In the genomic region with DNA sequence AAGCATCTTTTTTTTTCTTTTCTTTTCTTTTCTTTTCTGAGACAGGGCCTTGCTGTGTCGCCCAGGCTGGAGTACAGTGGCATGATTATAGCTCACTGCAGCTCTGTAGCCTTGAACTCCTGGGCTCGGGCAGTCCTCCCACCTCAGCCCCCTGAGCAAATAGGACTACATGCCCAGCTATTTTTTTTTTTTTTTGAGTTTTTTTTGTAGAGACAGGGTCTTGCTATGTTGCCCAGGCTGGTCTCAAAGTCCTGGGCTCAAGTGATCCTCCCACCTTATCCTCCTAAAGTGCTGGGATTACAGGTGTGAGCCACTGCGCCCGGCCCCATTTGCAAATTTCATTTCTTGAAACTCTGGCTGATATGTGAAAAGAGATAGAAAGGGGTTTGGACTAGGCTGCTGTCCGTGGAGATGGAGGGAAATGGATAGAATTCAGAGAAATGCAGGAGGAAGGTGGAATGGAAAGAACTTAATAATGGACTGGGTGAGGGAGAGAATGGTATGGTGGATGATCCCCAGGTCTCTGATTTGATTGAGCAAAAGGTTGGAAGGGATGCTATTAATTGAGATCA, we compare ENCODE assay signal across 14 cellular contexts. TPM values are rescaled to one million over a fixed set of nuclear protein-coding genes. Genes with fewer than 3 reads are reported as not detected.
DNase-seq lines count a peak whose midpoint lies in the region; ATAC-seq and TF ChIP-seq lines count a peak whose summit lies in the region.
"Had no signal": no experiment of that assay in that cellular context is flagged by ENCODE, and none has a peak within 500 bp of the region (broad histone marks: within the 10 kb centered on the region; RNA-seq: fewer than 3 reads in every experiment).

No MANE protein-coding gene starts in this region.

- no peak for ATAC-seq in GM21737 (IDR thresholded peaks at IDR 0.05; ENCODE audit: unreplicated experiment)
- ATAC-seq: Panc1 had no signal

- H3K36me3 ChIP-seq in transverse colon (no peaks in the 10 kb centered on the region), tibial nerve (no peaks in the 10 kb centered on the region)

- no peaks in the 10 kb centered on the region for H3K27me3 ChIP-seq in transverse colon
- no peaks in the 10 kb centered on the region for H3K27me3 ChIP-seq in tibial nerve

- H3K27ac Mint-ChIP-seq in activated naive CD4-positive, alpha-beta T cell treated with anti-CD3 and anti-CD28 coated beads, Interleukin-2, amount 50 U/mL, for 24 hours: peak overlapping the region; percentile 90
- peak overlapping the region; percentile 73 for H3K27ac Mint-ChIP-seq in activated T-helper 1 cell treated with anti-CD3 and anti-CD28 coated beads, Interleukin-12 subunit alpha, Interleukin-12 subunit beta, Interleukin-2, Interleukin-4 antibody, amounts not matched to agents 30 ng/mL and 10 ng/mL and 1 ng/mL, durations not matched to agents 14 hours and 24 hours and 36 hours
- peak overlapping the region; percentile 44 for H3K27ac Mint-ChIP-seq in mesothelial cell of epicardium

- no peak overlapping the region for H3K4me3 ChIP-seq in transverse colon
- no peak overlapping the region for H3K4me3 ChIP-seq in tibial nerve

- in situ Hi-C loops in transverse colon (cut with MboI; ENCODE audit: low pct_ligation_motif_present in 1 of 4, low pct_unique_long_range_greater_than_20kb in 1 of 4, low sequenced_read_pairs in 3 of 4): no loop called here

- no peaks in the 10 kb centered on the region for H3K9me3 ChIP-seq in transverse colon
- no peaks in the 10 kb centered on the region for H3K9me3 ChIP-seq in tibial nerve

- H3K27me3 Mint-ChIP-seq in activated naive CD4-positive, alpha-beta T cell treated with anti-CD3 and anti-CD28 coated beads, Interleukin-2, amount 50 U/mL, for 24 hours: no peaks in the 10 kb centered on the region
- H3K27me3 Mint-ChIP-seq in activated T-helper 1 cell treated with anti-CD3 and anti-CD28 coated beads, Interleukin-12 subunit alpha, Interleukin-12 subunit beta, Interleukin-2, Interleukin-4 antibody, amounts not matched to agents 30 ng/mL and 10 ng/mL and 1 ng/mL, durations not matched to agents 14 hours and 24 hours and 36 hours (ENCODE audit: insufficient read depth): no peaks in the 10 kb centered on the region
- no peaks in the 10 kb centered on the region for H3K27me3 Mint-ChIP-seq in mesothelial cell of epicardium (ENCODE audit: low read depth)

- peak overlapping the region; percentile 28 to 67 (median 32) for H3K27ac ChIP-seq in transverse colon
- peak overlapping the region in 1 of 4 donors; percentile 40 for H3K27ac ChIP-seq in tibial nerve

- no peak for TF ChIP-seq CTCF in mesothelial cell of epicardium (IDR thresholded peaks at IDR 0.05; ENCODE audit: unreplicated experiment)
- TF ChIP-seq CTCF in transverse colon (IDR thresholded peaks at IDR 0.05): no peak
- TF ChIP-seq CTCF in tibial nerve (IDR thresholded peaks at IDR 0.05): no peak

- H3K4me1 ChIP-seq in transverse colon (peaks cover 4 to 52% (median 16%) of the 10 kb centered on the region in 4 donors), tibial nerve (peaks cover 0 to 34% (median 6%) of the 10 kb centered on the region in 4 donors)

- intact Hi-C loops in activated T-helper 1 cell treated with anti-CD3 and anti-CD28 coated beads, Interleukin-12 subunit alpha, Interleukin-12 subunit beta, Interleukin-2, Interleukin-4 antibody, amounts not matched to agents 30 ng/mL and 10 ng/mL and 1 ng/mL, durations not matched to agents 14 hours and 24 hours and 36 hours (cut with micrococcal nuclease): no loop called here
- intact Hi-C loops in transverse colon (cut with DNase I; ENCODE audit: low total_unique reads): no loop called here

- WGBS in transverse colon (ENCODE audit: low coverage in 1 of 2), 2 donors: 71 to 80% methylated on average over 4 to 5 of the region's 5 CpGs
- WGBS in tibial nerve, 2 donors: 82 to 92% methylated on average over 5 of the region's 5 CpGs

- H3K4me3 Mint-ChIP-seq in activated naive CD4-positive, alpha-beta T cell treated with anti-CD3 and anti-CD28 coated beads, Interleukin-2, amount 50 U/mL, for 24 hours: peak overlapping the region; percentile 60
- no peak overlapping the region for H3K4me3 Mint-ChIP-seq in activated T-helper 1 cell treated with anti-CD3 and anti-CD28 coated beads, Interleukin-12 subunit alpha, Interleukin-12 subunit beta, Interleukin-2, Interleukin-4 antibody, amounts not matched to agents 30 ng/mL and 10 ng/mL and 1 ng/mL, durations not matched to agents 14 hours and 24 hours and 36 hours
- H3K4me3 Mint-ChIP-seq in mesothelial cell of epicardium: no peak overlapping the region

- TF ChIP-seq EP300 in transverse colon (IDR thresholded peaks at IDR 0.05; ENCODE audit: low read depth) (no peak), tibial nerve (IDR thresholded peaks at IDR 0.05) (no peak)

- H3K4me1 Mint-ChIP-seq in activated naive CD4-positive, alpha-beta T cell treated with anti-CD3 and anti-CD28 coated beads, Interleukin-2, amount 50 U/mL, for 24 hours: peaks cover 97% of the 10 kb centered on the region
- H3K4me1 Mint-ChIP-seq in activated T-helper 1 cell treated with anti-CD3 and anti-CD28 coated beads, Interleukin-12 subunit alpha, Interleukin-12 subunit beta, Interleukin-2, Interleukin-4 antibody, amounts not matched to agents 30 ng/mL and 10 ng/mL and 1 ng/mL, durations not matched to agents 14 hours and 24 hours and 36 hours (ENCODE audit: low read depth): peaks cover 91% of the 10 kb centered on the region
- peaks cover 60% of the 10 kb centered on the region for H3K4me1 Mint-ChIP-seq in mesothelial cell of epicardium

- H3K36me3 Mint-ChIP-seq in activated naive CD4-positive, alpha-beta T cell treated with anti-CD3 and anti-CD28 coated beads, Interleukin-2, amount 50 U/mL, for 24 hours: peaks cover 59% of the 10 kb centered on the region
- H3K36me3 Mint-ChIP-seq in activated T-helper 1 cell treated with anti-CD3 and anti-CD28 coated beads, Interleukin-12 subunit alpha, Interleukin-12 subunit beta, Interleukin-2, Interleukin-4 antibody, amounts not matched to agents 30 ng/mL and 10 ng/mL and 1 ng/mL, durations not matched to agents 14 hours and 24 hours and 36 hours (ENCODE audit: low read depth): peaks cover 49% of the 10 kb centered on the region
- H3K36me3 Mint-ChIP-seq in mesothelial cell of epicardium: peaks cover 13% of the 10 kb centered on the region

- H3K9me3 Mint-ChIP-seq in activated naive CD4-positive, alpha-beta T cell treated with anti-CD3 and anti-CD28 coated beads, Interleukin-2, amount 50 U/mL, for 24 hours: no peaks in the 10 kb centered on the region
- no peaks in the 10 kb centered on the region for H3K9me3 Mint-ChIP-seq in activated T-helper 1 cell treated with anti-CD3 and anti-CD28 coated beads, Interleukin-12 subunit alpha, Interleukin-12 subunit beta, Interleukin-2, Interleukin-4 antibody, amounts not matched to agents 30 ng/mL and 10 ng/mL and 1 ng/mL, durations not matched to agents 14 hours and 24 hours and 36 hours
- H3K9me3 Mint-ChIP-seq in mesothelial cell of epicardium: no peaks in the 10 kb centered on the region

- TF ChIP-seq POLR2A in transverse colon (IDR thresholded peaks at IDR 0.05): no peak
- TF ChIP-seq POLR2A in tibial nerve (IDR thresholded peaks at IDR 0.05): no peak

- no peak for DNase-seq in activated naive CD4-positive, alpha-beta T cell treated with anti-CD3 and anti-CD28 coated beads, Interleukin-2, amount 50 U/mL, for 16 hours
- DNase-seq in activated T-helper 1 cell treated with anti-CD3 and anti-CD28 coated beads, Interleukin-12 subunit alpha, Interleukin-12 subunit beta, Interleukin-2, Interleukin-4 antibody, amounts not matched to agents 30 ng/mL and 10 ng/mL and 1 ng/mL, durations not matched to agents 14 hours and 24 hours and 36 hours (ENCODE audit: low spot score): no peak
- no peak for DNase-seq in mesothelial cell of epicardium (ENCODE audit: low spot score in 2 of 2, unreplicated experiment in 2 of 2)
- no peak for DNase-seq in transverse colon
- no peak for DNase-seq in tibial nerve (ENCODE audit: low spot score in 2 of 2)
- DNase-seq in HK-2 (ENCODE audit: unreplicated experiment): no peak
- DNase-seq: activated T-cell treated with anti-CD3 and anti-CD28 coated beads for 4 hours, EL, MM.1S, NCI-H2171 treated with DMSO at 0.1 percent for 48 hours, T1000 had no signal

RNA-seq across cellular contexts. Expression of gene TNFAIP8, which starts 32.9 kb away (rescaled TPM):
- 214 and 219 TPM in 2 replicates for total RNA-seq in activated T-helper 1 cell treated with anti-CD3 and anti-CD28 coated beads, Interleukin-12 subunit alpha, Interleukin-12 subunit beta, Interleukin-2, Interleukin-4 antibody, amounts not matched to agents 30 ng/mL and 10 ng/mL and 1 ng/mL, durations not matched to agents 14 hours and 24 hours and 36 hours
- total RNA-seq in mesothelial cell of epicardium (26.5 to 33.3 TPM (median 28.6 TPM) in 3 replicates), transverse colon (10 to 100 TPM in 3 of 4 donors, 1 to 10 TPM in 1; 9.8 to 28.1 (median 22.5) TPM), tibial nerve (10 to 100 TPM; 15.3 to 19.4 (median 17.8) TPM)
